9 cellular contexts compared by ENCODE assay signal in the genomic region with DNA sequence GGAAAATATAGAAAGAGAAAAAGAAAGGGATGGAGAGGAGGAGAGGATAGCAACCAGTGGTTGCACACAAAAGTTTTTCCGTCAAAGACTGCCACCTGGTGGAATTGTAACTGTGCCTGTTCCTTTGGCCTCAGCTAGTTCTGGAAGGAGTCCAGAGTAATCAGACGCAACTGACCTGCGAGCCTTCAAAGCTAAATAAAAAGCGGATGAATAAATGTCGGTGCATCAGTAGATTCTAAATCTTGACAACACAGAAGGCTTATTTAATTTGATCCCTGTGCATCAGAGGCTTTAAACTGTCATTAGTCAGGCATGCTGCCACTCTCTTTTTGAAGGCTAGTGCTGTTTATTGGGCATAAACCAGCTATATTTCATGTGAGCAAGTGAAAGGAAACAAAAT.
A peak's percentile ranks its signal among the peaks of the same experiment; 100 is the strongest.
DNase-seq lines count a peak whose midpoint lies in the region; ATAC-seq and TF ChIP-seq lines count a peak whose summit lies in the region.
"Had no signal": no experiment of that assay in that cellular context is flagged by ENCODE, and none has a peak within 500 bp of the region (broad histone marks: within the 10 kb centered on the region; RNA-seq: fewer than 3 reads in every experiment).

No MANE protein-coding gene starts in this region.

- peaks cover 12% of the 10 kb centered on the region for H3K27me3 Mint-ChIP-seq in activated T-helper 17 cell treated with anti-CD3 and anti-CD28 coated beads, Interleukin-2, amount 50 U/mL, for 72 hours

- TF ChIP-seq POLR2A in gastrocnemius medialis (IDR thresholded peaks at IDR 0.05) (no peak), vagina (IDR thresholded peaks at IDR 0.05) (no peak)

- H3K4me1 ChIP-seq in gastrocnemius medialis (no peaks in the 10 kb centered on the region), vagina (no peaks in the 10 kb centered on the region)

- H3K9me3 ChIP-seq in gastrocnemius medialis (no peaks in the 10 kb centered on the region), vagina (no peaks in the 10 kb centered on the region)

- TF ChIP-seq CTCF in gastrocnemius medialis (IDR thresholded peaks at IDR 0.05 in 4 of 5, conservative IDR thresholded peaks at IDR 0.05 in 1 of 5) = peak in 4 of 5 experiments; percentile 18 to 51 (median 33)
- TF ChIP-seq CTCF in vagina (IDR thresholded peaks at IDR 0.05) = no peak

- H3K27me3 ChIP-seq in gastrocnemius medialis (no peaks in the 10 kb centered on the region), vagina (no peaks in the 10 kb centered on the region)

- H3K4me3 ChIP-seq in gastrocnemius medialis (no peak overlapping the region), vagina (no peak overlapping the region)

- peak; percentile 55 for DNase-seq in Daoy (ENCODE audit: low read depth)
- peak; percentile 89 for DNase-seq in NCI-H69 (lab: John Stamatoyannopoulos, UW)
- no peak for DNase-seq in left ventricle myocardium superior
- DNase-seq in gastrocnemius medialis = peak in 1 of 2 donors; percentile 18
- DNase-seq in vagina (ENCODE audit: extremely low spot score in 2 of 2) = no peak

- H3K27ac ChIP-seq in gastrocnemius medialis (no peak overlapping the region), vagina (no peak overlapping the region)

- no peaks in the 10 kb centered on the region for H3K4me1 Mint-ChIP-seq in activated T-helper 17 cell treated with anti-CD3 and anti-CD28 coated beads, Interleukin-2, amount 50 U/mL, for 72 hours

- H3K4me3 Mint-ChIP-seq in activated T-helper 17 cell treated with anti-CD3 and anti-CD28 coated beads, Interleukin-2, amount 50 U/mL, for 72 hours = no peak overlapping the region

- ATAC-seq in GM19455 (IDR thresholded peaks at IDR 0.05; ENCODE audit: unreplicated experiment) = peak; percentile 86
- ATAC-seq in HG03520 (IDR thresholded peaks at IDR 0.05; ENCODE audit: unreplicated experiment) = peak; percentile 88
- peak; percentile 40 for ATAC-seq in activated T-helper 17 cell treated with anti-CD3 and anti-CD28 coated beads, Interleukin-2, amount 50 U/mL, for 72 hours (replicated peaks)
- ATAC-seq in left ventricle myocardium superior = peak; percentile 38
- peak in 1 of 2 donors; percentile 78 for ATAC-seq in gastrocnemius medialis

- H3K36me3 Mint-ChIP-seq in activated T-helper 17 cell treated with anti-CD3 and anti-CD28 coated beads, Interleukin-2, amount 50 U/mL, for 72 hours (ENCODE audit: low read depth) = no peaks in the 10 kb centered on the region
- H3K36me3 Mint-ChIP-seq: activated naive CD4-positive, alpha-beta T cell treated with anti-CD3 and anti-CD28 coated beads, Interleukin-2, amount 50 U/mL, for 72 hours had no signal

- H3K27ac Mint-ChIP-seq in activated T-helper 17 cell treated with anti-CD3 and anti-CD28 coated beads, Interleukin-2, amount 50 U/mL, for 72 hours = no peak overlapping the region
- H3K27ac Mint-ChIP-seq: activated naive CD4-positive, alpha-beta T cell treated with anti-CD3 and anti-CD28 coated beads, Interleukin-2, amount 50 U/mL, for 72 hours had no signal

- intact Hi-C loops in left ventricle myocardium superior (cut with micrococcal nuclease) (no loop called here), gastrocnemius medialis (cut with DNase I; ENCODE audit: low total_unique reads) (no loop called here), vagina (cut with DNase I) (no loop called here)

- H3K9me3 Mint-ChIP-seq in activated T-helper 17 cell treated with anti-CD3 and anti-CD28 coated beads, Interleukin-2, amount 50 U/mL, for 72 hours = no peaks in the 10 kb centered on the region
- H3K9me3 Mint-ChIP-seq: activated naive CD4-positive, alpha-beta T cell treated with anti-CD3 and anti-CD28 coated beads, Interleukin-2, amount 50 U/mL, for 72 hours had no signal

- H3K36me3 ChIP-seq in gastrocnemius medialis (no peaks in the 10 kb centered on the region), vagina (no peaks in the 10 kb centered on the region)

- in situ Hi-C loops in gastrocnemius medialis (cut with MboI; ENCODE audit: low sequenced_read_pairs in 4 of 4) = no loop called here

Comparison
In these comparisons a context has a peak if more than half of its experiments do, and no peak if none do; other contexts are left out.
1. DNase-seq: peak in Daoy (single experiment) and NCI-H69 (single experiment); none in left ventricle myocardium superior (single experiment) and vagina (0 of 2).
2. CTCF ChIP-seq: peak in gastrocnemius medialis (4 of 5); none in vagina (0 of 3).